8 cellular contexts compared by ENCODE assay signal in the genomic region with DNA sequence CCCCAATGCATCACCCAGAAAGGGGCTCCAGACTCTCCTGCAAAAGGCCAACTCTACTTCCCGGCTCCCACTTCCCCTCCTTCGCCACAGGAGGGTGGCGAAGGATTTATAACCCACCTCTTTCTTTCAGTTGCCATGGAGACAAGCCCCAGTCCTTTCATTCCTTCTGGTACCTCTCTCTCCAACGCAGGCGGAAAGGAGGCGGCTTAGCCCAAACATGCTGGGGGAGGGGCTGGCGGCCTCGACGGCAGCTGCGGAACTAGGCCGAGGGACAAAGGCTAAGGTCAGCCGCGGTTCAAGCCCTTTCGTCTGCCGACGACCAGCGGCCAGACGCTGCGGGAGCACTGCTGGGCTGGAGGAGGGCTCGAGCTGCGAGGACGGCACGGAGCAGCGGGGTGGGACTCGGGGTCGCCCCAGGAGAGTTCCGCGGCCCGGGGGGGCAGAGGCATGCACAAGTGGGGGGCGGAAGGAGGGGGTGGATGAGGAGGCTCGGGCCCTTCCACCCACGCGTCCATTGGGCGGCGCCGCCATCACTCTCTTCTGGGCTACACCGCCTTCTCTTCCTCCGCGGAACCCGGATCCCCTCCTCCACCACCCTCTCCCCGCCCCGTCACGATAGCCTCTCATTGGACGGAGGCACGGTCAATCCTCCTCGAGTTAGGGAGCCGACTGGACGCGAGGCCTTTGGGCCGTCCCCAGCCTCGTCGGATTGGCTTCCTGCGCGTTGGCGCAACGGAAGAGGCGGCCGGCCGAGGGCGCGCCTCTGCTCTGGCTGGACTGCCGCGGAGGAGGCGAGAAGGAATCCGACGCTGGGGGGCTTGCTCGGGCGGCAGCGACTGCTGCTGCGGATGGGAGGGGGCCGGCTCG. TPM values are rescaled to one million over a fixed set of nuclear protein-coding genes. Genes with fewer than 3 reads are reported as not detected.
DNase-seq lines count a peak whose midpoint lies in the region; ATAC-seq, FAIRE-seq and TF ChIP-seq lines count a peak whose summit lies in the region.

A gene (plus strand): TSS at position 766 of the 867 bp plus-strand sequence.

- peak; percentile 78 for TF ChIP-seq RAD21 in HepG2 (CRISPR knock-in tag; IDR thresholded peaks at IDR 0.05)

- H3K4me2 ChIP-seq in HepG2 (ENCODE audit: low read depth, low read length): peak within 1 kb of the TSS; percentile 91

- CTCF ChIA-PET in CD4-positive, alpha-beta memory T cell (lab: Charles Lee; ENCODE audit: partially characterized antibody): interaction anchor here (1.5 to 1.8 kb wide), 3 partner anchors 11 to 196 kb away, joined by 5 read pairs; no protein-coding TSS in a partner anchor
- CTCF ChIA-PET in HepG2 (lab: Yijun Ruan, JAX; ENCODE audit: low intra/inter-chr PET ratio, low total read pairs): no interaction called here

- peak within 1 kb of the TSS; percentile 96 to 98 (median 97) for H3K27ac Mint-ChIP-seq in CD4-positive, alpha-beta memory T cell

- peaks cover 0 to 2% (median 0%) of the 10 kb centered on the region in 8 donors for H3K9me3 Mint-ChIP-seq in CD4-positive, alpha-beta memory T cell

- peak; percentile 95 to 98 (median 96) for DNase-seq in CD4-positive, alpha-beta memory T cell
- peak; percentile 100 for DNase-seq in NCI-H82 (lab: John Stamatoyannopoulos, UW)
- DNase-seq in activated CD4-positive, alpha-beta T cell treated with anti-CD3 and anti-CD28 coated beads, Interleukin-2, amount 50 U/mL, for 48 hours: peak; percentile 97 to 98
- DNase-seq in dermis blood vessel endothelial cell: peak; percentile 99
- DNase-seq in HepG2 (ENCODE audit: low spot score): peak; percentile 99
- peak; percentile 96 for DNase-seq in stimulated activated CD4-positive, alpha-beta T cell treated with anti-CD3 and anti-CD28 coated beads, Interleukin-4, amount 100 ng/mL, for 1 hour

- H3K4me1 ChIP-seq in CD4-positive, alpha-beta memory T cell (ENCODE audit: insufficient read depth, low read length): peaks cover 46% of the 10 kb centered on the region
- peaks cover 46% of the 10 kb centered on the region for H3K4me1 ChIP-seq in HepG2 (ENCODE audit: insufficient read depth, low read length)

- TF ChIP-seq EP300 in HepG2 (IDR thresholded peaks at IDR 0.05; ENCODE audit: low read depth in 2 of 2, low read length in 2 of 2) (peak in 1 of 2 experiments; percentile 42; a peak in 1 of 4 replicates), HepG2 (CRISPR knock-in tag; IDR thresholded peaks at IDR 0.05; ENCODE audit: borderline replicate concordance) (peak; percentile 68)

- no peaks in the 10 kb centered on the region for H3K9me3 ChIP-seq in CD4-positive, alpha-beta memory T cell (ENCODE audit: control insufficient read depth in 1 of 2, low read length in 2 of 2)
- H3K9me3 ChIP-seq in HepG2 (ENCODE audit: low read length): no peaks in the 10 kb centered on the region

- peaks cover 7 to 34% of the 10 kb centered on the region in 2 donors for H3K36me3 Mint-ChIP-seq in CD4-positive, alpha-beta memory T cell

- peaks cover 61% of the 10 kb centered on the region for H3K79me2 ChIP-seq in HepG2 (ENCODE audit: insufficient read depth, low read length)

- H3K27me3 ChIP-seq in CD4-positive, alpha-beta memory T cell (ENCODE audit: insufficient read depth, low read length): no peaks in the 10 kb centered on the region
- no peaks in the 10 kb centered on the region; a peak in 1 of 5 replicates for H3K27me3 ChIP-seq in HepG2 (ENCODE audit: control insufficient read depth in 1 of 2, insufficient read depth in 2 of 2, low read length in 2 of 2)

- FAIRE-seq in HepG2 (lab: Jason Lieb, UNC): peak; percentile 79

- no peak within 1 kb of the TSS for H2AFZ ChIP-seq in HepG2 (ENCODE audit: low read length)

- peak within 1 kb of the TSS; percentile 79 for H3K27ac ChIP-seq in CD4-positive, alpha-beta memory T cell (ENCODE audit: low read depth, low read length)
- H3K27ac ChIP-seq in HepG2 (ENCODE audit: extremely low read length, insufficient read depth, low read length): peak within 1 kb of the TSS; percentile 86

- in situ Hi-C loops in HepG2 (cut with HindIII; ENCODE audit: extremely low pct_ligation_motif_present, low pct_unique_long_range_greater_than_20kb): loop anchor here (5.0 to 10.0 kb wide), 2 partner anchors 56 to 198 kb away; no protein-coding TSS in a partner anchor

- peak; percentile 88 to 89 for TF ChIP-seq POLR2A in HepG2 (IDR thresholded peaks at IDR 0.05; ENCODE audit: insufficient read depth in 1 of 2, low read depth in 2 of 2, low read length in 2 of 2)

- no TSS peak for BruUV-seq in HepG2 (replicated peaks; lab: Mats Ljungman, UMichigan)

- no peaks in the 10 kb centered on the region for H3K36me3 ChIP-seq in CD4-positive, alpha-beta memory T cell (ENCODE audit: insufficient read depth, low read length)
- peaks cover 1 to 8% of the 10 kb centered on the region in 2 experiments; a peak in 3 of 5 replicates for H3K36me3 ChIP-seq in HepG2 (replicated peaks in 1 of 2; ENCODE audit: control insufficient read depth in 1 of 2, insufficient read depth in 2 of 2, low read length in 2 of 2)

- 1% methylated on average over 40 of the region's 72 CpGs for WGBS in HepG2 (ENCODE audit: low lambda C conversion rate)

- peaks cover 34 to 68% (median 47%) of the 10 kb centered on the region in 4 donors for H3K4me1 Mint-ChIP-seq in CD4-positive, alpha-beta memory T cell

- ATAC-seq in GM19438 (IDR thresholded peaks at IDR 0.05; ENCODE audit: low read depth, unreplicated experiment): peak; percentile 90
- ATAC-seq in HG03575 (IDR thresholded peaks at IDR 0.05; ENCODE audit: extremely low read depth, insufficient number of reproducible peaks, low FRiP score, unreplicated experiment): peak; percentile 69
- peak; percentile 97 for ATAC-seq in HepG2

- peaks cover 41% of the 10 kb centered on the region for H4K20me1 ChIP-seq in HepG2 (ENCODE audit: insufficient read depth, low read length)

- peak within 1 kb of the TSS; percentile 97 for H3K9ac ChIP-seq in HepG2 (ENCODE audit: insufficient read depth, low read depth, low read length)

- H3K4me3 ChIP-seq in CD4-positive, alpha-beta memory T cell (ENCODE audit: low read length in 2 of 2): peak within 1 kb of the TSS; percentile 96 to 98
- H3K4me3 ChIP-seq in HepG2 (replicated peaks in 1 of 3; ENCODE audit: insufficient read depth in 1 of 3, low read depth in 2 of 3, low read length in 3 of 3): peak within 1 kb of the TSS; percentile 86 to 94 (median 94)

- no peaks in the 10 kb centered on the region for H3K27me3 Mint-ChIP-seq in CD4-positive, alpha-beta memory T cell

- intact Hi-C loops in CD4-positive, alpha-beta memory T cell (cut with micrococcal nuclease): loop anchor here (1.0 to 2.0 kb wide), 5 partner anchors 18 to 196 kb away; a partner anchor contains a TSS
- intact Hi-C loops in HepG2 (cut with micrococcal nuclease; ENCODE audit: unreplicated experiment): loop anchor here (2.0 to 5.0 kb wide), 2 partner anchors 68 to 198 kb away; a partner anchor contains a TSS

- POLR2A ChIA-PET in CD4-positive, alpha-beta memory T cell (lab: Charles Lee; ENCODE audit: partially characterized antibody): interaction anchor here (1.1 to 2.7 kb wide), 9 partner anchors 10 to 195 kb away, joined by 3 to 23 read pairs (median 7); a partner anchor contains a TSS
- POLR2A ChIA-PET in HepG2 (lab: Yijun Ruan, JAX): interaction anchor here (1.1 to 1.3 kb wide), 2 partner anchors 14 to 196 kb away, joined by 3 to 4 read pairs; no protein-coding TSS in a partner anchor

- peak within 1 kb of the TSS; percentile 96 to 100 (median 98) for H3K4me3 Mint-ChIP-seq in CD4-positive, alpha-beta memory T cell

- peak; percentile 65 for TF ChIP-seq CTCF in HepG2 (CRISPR knock-in tag; IDR thresholded peaks at IDR 0.05)

RNA-seq across cellular contexts. Expression of the gene that starts here (rescaled TPM):
- 10 to 100 TPM; 71.4 to 80.5 TPM for total RNA-seq in CD4-positive, alpha-beta memory T cell
- polyA plus RNA-seq in CD4-positive, alpha-beta memory T cell: 10 to 100 TPM; 48.5 to 54.3 TPM
- total RNA-seq in dermis blood vessel endothelial cell (63.3 and 77.8 TPM in 2 replicates), HepG2 (2016; rRNA removed; fragmentation: Illumina TruSeq; extraction: Trizol) (123 and 127 TPM in 2 replicates)
- 91.5 and 107 TPM in 2 replicates for total RNA-seq in HepG2 (2016; cell fraction: cytosol; rRNA removed; fragmentation: Illumina TruSeq; extraction: Trizol; ENCODE audit: low read depth)
- total RNA-seq in HepG2 (2016; cell fraction: insoluble cytoplasmic fraction; rRNA removed; fragmentation: Illumina TruSeq; extraction: Trizol): 126 TPM in 2 replicates
- total RNA-seq in HepG2 (2016; cell fraction: membrane; rRNA removed; fragmentation: Illumina TruSeq; extraction: Trizol): 107 and 121 TPM in 2 replicates
- 89.8 and 90.2 TPM in 2 replicates for total RNA-seq in HepG2 (2016; cell fraction: nucleus; rRNA removed; fragmentation: Illumina TruSeq; extraction: Trizol)
- 31.2 and 39.2 TPM in 2 replicates for polyA plus RNA-seq in HepG2 (2011; rRNA removed)
- 23.0 and 31.7 TPM in 2 replicates for polyA plus RNA-seq in HepG2 (2011; cell fraction: cytosol; rRNA removed)
- polyA plus RNA-seq in HepG2 (2011; cell fraction: nucleus; rRNA removed): 41.6 and 42.6 TPM in 2 replicates
- polyA plus RNA-seq in HepG2 (2012): 57.3 and 61.8 TPM in 2 replicates
- 37.8 and 43.1 TPM in 2 replicates for polyA plus RNA-seq in HepG2 (2016; cell fraction: cytosol; fragmentation: Illumina TruSeq; extraction: Trizol; ENCODE audit: low read depth)
- polyA plus RNA-seq in HepG2 (2016; cell fraction: insoluble cytoplasmic fraction; fragmentation: Illumina TruSeq; extraction: Trizol; ENCODE audit: low read depth): 105 and 120 TPM in 2 replicates
- polyA plus RNA-seq in HepG2 (2016; cell fraction: membrane; fragmentation: Illumina TruSeq; extraction: Trizol; ENCODE audit: low read depth): 70.7 and 71.1 TPM in 2 replicates
- polyA plus RNA-seq in HepG2 (2016; cell fraction: nucleus; fragmentation: Illumina TruSeq; extraction: Trizol; ENCODE audit: insufficient read depth, low read depth): 77.9 and 84.3 TPM in 2 replicates
- 24.2 and 40.6 TPM in 2 replicates for polyA minus RNA-seq in HepG2 (2011; rRNA and poly(A)+ RNA removed; ENCODE audit: low replicate concordance)
- 23.3 and 28.9 TPM in 2 replicates for polyA minus RNA-seq in HepG2 (2011; cell fraction: cytosol; rRNA and poly(A)+ RNA removed)
- 83.4 and 101 TPM in 2 replicates for polyA minus RNA-seq in HepG2 (2011; cell fraction: nucleus; rRNA and poly(A)+ RNA removed)

Comparison
In these comparisons a context has a peak if more than half of its experiments do, and no peak if none do; other contexts are left out.
1. Peak in every context shown above with its lines: DNase-seq, ATAC-seq, H3K4me3 ChIP-seq and H3K27ac ChIP-seq.